ENCODE assay signal across 16 cellular contexts in genomic region chr6:156282087-156282486, GRCh38.
A peak's percentile ranks its signal among the peaks of the same experiment; 100 is the strongest.
DNase-seq lines count a peak whose midpoint lies in the region; ATAC-seq, FAIRE-seq and TF ChIP-seq lines count a peak whose summit lies in the region.
"Had no signal": no experiment of that assay in that cellular context is flagged by ENCODE, and none has a peak within 500 bp of the region (broad histone marks: within the 10 kb centered on the region; RNA-seq: fewer than 3 reads in every experiment).

No MANE protein-coding gene starts in this region.

- no peak for TF ChIP-seq POLR2A in K562 (conservative IDR thresholded peaks at IDR 0.05)

- H2AFZ ChIP-seq in OCI-LY7 (ENCODE audit: low read length) (no peak overlapping the region), K562 (ENCODE audit: low read depth, low read length) (no peak overlapping the region)

- H3K27me3 ChIP-seq in BLaER1 (no peaks in the 10 kb centered on the region), K562 (ENCODE audit: control insufficient read depth in 2 of 2, insufficient read depth in 2 of 2, low read length in 2 of 2) (no peaks in the 10 kb centered on the region), colonic mucosa (no peaks in the 10 kb centered on the region)
- H3K27me3 ChIP-seq: BE2C had no signal

- H3K79me2 ChIP-seq in OCI-LY7 (ENCODE audit: insufficient read depth, low read depth, low read length) (no peaks in the 10 kb centered on the region), K562 (ENCODE audit: control insufficient read depth, insufficient read depth, low read length) (no peaks in the 10 kb centered on the region)

- BruUV-seq in OCI-LY7 (replicated peaks; lab: Mats Ljungman, UMichigan) (no TSS peak), K562 (replicated peaks; lab: Mats Ljungman, UMichigan) (no TSS peak)

- H3K4me2 ChIP-seq in BLaER1 (peak overlapping the region; percentile 90), OCI-LY7 (ENCODE audit: low read length) (peak overlapping the region; percentile 80), K562 (ENCODE audit: insufficient read depth, low read length) (no peak overlapping the region)
- H3K4me2 ChIP-seq: KMS-11 had no signal

- 0% methylated on average over 1 of the region's 1 CpG for WGBS in K562 (ENCODE audit: insufficient coverage, low coverage, missing lambda C conversion rate)

- no peaks in the 10 kb centered on the region for H4K20me1 ChIP-seq in BLaER1
- H4K20me1 ChIP-seq in OCI-LY7 (ENCODE audit: insufficient read depth, low read length), result no peaks in the 10 kb centered on the region
- no peaks in the 10 kb centered on the region for H4K20me1 ChIP-seq in K562 (replicated peaks; ENCODE audit: control insufficient read depth, insufficient read depth, low read length)

- no peak for FAIRE-seq in K562 (lab: Jason Lieb, UNC)
- FAIRE-seq: D721Med, G401.6, GM12891 had no signal

- H3K27ac ChIP-seq in BLaER1 (0 out of 2 replicates have a peak overlapping the region, but pooled peaks have one; percentile 10), OCI-LY7 (ENCODE audit: low read depth, low read length, poor library complexity, severe bottlenecking) (peak overlapping the region; percentile 96), K562 (ENCODE audit: extremely low read depth, low read depth, low read length) (no peak overlapping the region), colonic mucosa (no peak overlapping the region)
- H3K27ac ChIP-seq: C4-2B, KMS-11 had no signal

- no peak overlapping the region for H3K27ac Mint-ChIP-seq in stimulated activated naive B cell treated with anti-CD40 and anti-IgM and Interleukin-4, amounts not matched to agents 10 μg/mL and 1 μg/mL and 100 μg/mL, for 72 hours
- H3K27ac Mint-ChIP-seq: CD4-positive, alpha-beta T cell had no signal

- in situ Hi-C loops in K562 (cut with MboI), result no loop called here

- H3K4me3 ChIP-seq in BLaER1, result no peak overlapping the region
- H3K4me3 ChIP-seq in OCI-LY7 (ENCODE audit: low read depth, low read length, poor library complexity, severe bottlenecking), result no peak overlapping the region
- no peak overlapping the region for H3K4me3 ChIP-seq in K562
- H3K4me3 ChIP-seq in colonic mucosa, result no peak overlapping the region
- H3K4me3 ChIP-seq: HAP-1 had no signal

- no peak overlapping the region for H3K4me3 Mint-ChIP-seq in stimulated activated naive B cell treated with anti-CD40 and anti-IgM and Interleukin-4, amounts not matched to agents 10 μg/mL and 1 μg/mL and 100 μg/mL, for 72 hours
- H3K4me3 Mint-ChIP-seq: CD4-positive, alpha-beta T cell had no signal

- no peaks in the 10 kb centered on the region for H3K9me2 ChIP-seq in OCI-LY7 (ENCODE audit: insufficient read depth, low read length)

- H3K9me1 ChIP-seq in K562 (ENCODE audit: control insufficient read depth, insufficient read depth, low read length), result no peaks in the 10 kb centered on the region

- POLR2A ChIA-PET in OCI-LY7 (lab: Charles Lee), result interaction anchor here (0.6 kb wide), 1 partner anchor 72 kb away, joined by 4 read pairs; no protein-coding TSS in a partner anchor
- POLR2A ChIA-PET in K562 (lab: Yijun Ruan, JAX), result no interaction called here

- no peak for TF ChIP-seq RAD21 in K562 (CRISPR knock-in tag; conservative IDR thresholded peaks at IDR 0.05 in 1 of 2, IDR thresholded peaks at IDR 0.05 in 1 of 2)

- peaks cover 6 to 14% of the 10 kb centered on the region in 2 donors for H3K36me3 Mint-ChIP-seq in stimulated activated naive B cell treated with anti-CD40 and anti-IgM and Interleukin-4, amounts not matched to agents 10 μg/mL and 1 μg/mL and 100 μg/mL, for 72 hours

- H3K36me3 ChIP-seq in BLaER1 (peaks cover 10% of the 10 kb centered on the region; the same call in 1 of the 2 replicates), OCI-LY7 (ENCODE audit: insufficient read depth, low read length) (peaks cover 54% of the 10 kb centered on the region), K562 (ENCODE audit: control insufficient read depth, insufficient read depth, low read length) (no peaks in the 10 kb centered on the region), colonic mucosa (no peaks in the 10 kb centered on the region)
- H3K36me3 ChIP-seq: BE2C, HAP-1 had no signal

- H3K4me1 Mint-ChIP-seq in stimulated activated naive B cell treated with anti-CD40 and anti-IgM and Interleukin-4, amounts not matched to agents 10 μg/mL and 1 μg/mL and 100 μg/mL, for 72 hours, result peaks cover 34 to 45% of the 10 kb centered on the region in 2 donors

- H3K27me3 Mint-ChIP-seq in stimulated activated naive B cell treated with anti-CD40 and anti-IgM and Interleukin-4, amounts not matched to agents 10 μg/mL and 1 μg/mL and 100 μg/mL, for 72 hours, result peaks cover 0 to 5% of the 10 kb centered on the region in 2 donors
- H3K27me3 Mint-ChIP-seq: CD4-positive, alpha-beta T cell had no signal

- no peak for TF ChIP-seq EP300 in K562 (IDR thresholded peaks at IDR 0.05; ENCODE audit: low read length)

- TF ChIP-seq CTCF in OCI-LY7 (conservative IDR thresholded peaks at IDR 0.05; ENCODE audit: low read length), result no peak
- TF ChIP-seq CTCF in K562 (IDR thresholded peaks at IDR 0.05 in 2 of 3, conservative IDR thresholded peaks at IDR 0.05 in 1 of 3; ENCODE audit: insufficient read depth in 2 of 3, low read depth in 1 of 3, low read length in 3 of 3), result no peak
- no peak for TF ChIP-seq CTCF in colonic mucosa (IDR thresholded peaks at IDR 0.05)

- DNase-seq in OCI-LY7 (ENCODE audit: low spot score), result no peak
- DNase-seq in K562 (ENCODE audit: extremely low read depth in 1 of 4, low spot score in 3 of 4), result no peak
- DNase-seq in colonic mucosa, result no peak
- no peak for DNase-seq in stimulated activated naive B cell treated with anti-CD40 and anti-IgM and Interleukin-4, amounts not matched to agents 10 μg/mL and 1 μg/mL and 100 μg/mL, for 72 hours
- no peak for DNase-seq in stimulated activated CD4-positive, alpha-beta T cell treated with anti-CD3 and anti-CD28 coated beads, Interleukin-4, amount 100 ng/mL, for 4 hours
- DNase-seq: ACHN; BE2C; Caco-2; CD4-positive, alpha-beta T cell had no signal

- H3K9ac ChIP-seq in BLaER1 (no peak overlapping the region), K562 (ENCODE audit: insufficient read depth in 1 of 2, low read depth in 2 of 2, low read length in 2 of 2) (no peak overlapping the region), colonic mucosa (ENCODE audit: low read depth in 2 of 2, low read length in 2 of 2) (no peak overlapping the region)
- H3K9ac ChIP-seq: KMS-11 had no signal

- H3K9me3 Mint-ChIP-seq in stimulated activated naive B cell treated with anti-CD40 and anti-IgM and Interleukin-4, amounts not matched to agents 10 μg/mL and 1 μg/mL and 100 μg/mL, for 72 hours, result peaks cover 10 to 17% of the 10 kb centered on the region in 2 donors

- no peak for ATAC-seq in K562
- ATAC-seq in stimulated activated naive B cell treated with anti-CD40 and anti-IgM and Interleukin-4, amounts not matched to agents 10 μg/mL and 1 μg/mL and 100 μg/mL, for 72 hours (replicated peaks), result no peak

- H3K4me1 ChIP-seq in BLaER1, result peaks cover 57% of the 10 kb centered on the region
- peaks cover 66% of the 10 kb centered on the region for H3K4me1 ChIP-seq in OCI-LY7 (ENCODE audit: insufficient read depth, low read length, poor library complexity, severe bottlenecking)
- no peaks in the 10 kb centered on the region for H3K4me1 ChIP-seq in K562 (replicated peaks in 1 of 2; ENCODE audit: control insufficient read depth in 2 of 2, insufficient read depth in 2 of 2, low read length in 2 of 2)
- no peaks in the 10 kb centered on the region for H3K4me1 ChIP-seq in colonic mucosa
- H3K4me1 ChIP-seq: Caco-2 had no signal

- intact Hi-C loops in OCI-LY7 (cut with micrococcal nuclease; ENCODE audit: unreplicated experiment) (loop anchor here (5.0 kb wide), 2 partner anchors 280 to 495 kb away; partner anchors contain the start of gene ARID1B), K562 (cut with micrococcal nuclease) (no loop called here), colonic mucosa (cut with DNase I) (no loop called here)

- peaks cover 40% of the 10 kb centered on the region for H3K9me3 ChIP-seq in BLaER1
- H3K9me3 ChIP-seq in OCI-LY7 (ENCODE audit: low read length), result peaks cover 25% of the 10 kb centered on the region
- no peaks in the 10 kb centered on the region for H3K9me3 ChIP-seq in K562 (replicated peaks; ENCODE audit: control insufficient read depth, insufficient read depth, low read depth, low read length)
- no peaks in the 10 kb centered on the region for H3K9me3 ChIP-seq in colonic mucosa
- H3K9me3 ChIP-seq: BE2C, Caco-2, HAP-1 had no signal

- CTCF ChIA-PET in OCI-LY7 (lab: Charles Lee; ENCODE audit: unreplicated experiment) (no interaction called here), K562 (lab: Yijun Ruan, JAX; ENCODE audit: low intra/inter-chr PET ratio) (interaction anchor here (0.6 kb wide), 1 partner anchor 34 kb away, joined by 4 read pairs; no protein-coding TSS in a partner anchor)

TF ChIP-seq in K562, 482 proteins besides CTCF, POLR2A, EP300 and RAD21 (continues in another document):
- TF ChIP-seq TEAD1 (CRISPR knock-in tag; IDR thresholded peaks at IDR 0.05) (no peak), KDM1A (IDR thresholded peaks at IDR 0.05) (no peak), MAFG (tag; conservative IDR thresholded peaks at IDR 0.05) (peak; percentile 30; the same call in 1 of the 2 replicates), ZNF3 (CRISPR knock-in tag; IDR thresholded peaks at IDR 0.05) (no peak), MAFK (IDR thresholded peaks at IDR 0.05; ENCODE audit: low read length) (peak; percentile 24; the same call in 1 of the 2 replicates), ZNF282 (CRISPR knock-in tag; IDR thresholded peaks at IDR 0.05) (no peak), TAF1 (IDR thresholded peaks at IDR 0.05; ENCODE audit: control insufficient read depth, extremely low read depth, insufficient read depth, low read length, severe bottlenecking) (no peak), RBM39 (optimal IDR thresholded peaks at IDR 0.05; ENCODE audit: low read depth, low read length) (no peak), PML (IDR thresholded peaks at IDR 0.05; ENCODE audit: low read length) (no peak), E2F6 (IDR thresholded peaks at IDR 0.05; ENCODE audit: borderline replicate concordance in 1 of 2, extremely low read depth in 1 of 2, insufficient read depth in 1 of 2, insufficient read length in 1 of 2, low read depth in 1 of 2, low read length in 1 of 2, poor library complexity in 1 of 2, severe bottlenecking in 1 of 2) (no peak), SUPT5H (IDR thresholded peaks at IDR 0.05) (no peak)

Comparison
In these comparisons a context has a peak if more than half of its experiments do, and no peak if none do; other contexts are left out.
1. H3K27ac ChIP-seq: peak in BLaER1 (single experiment) and OCI-LY7 (single experiment); none in K562 (single experiment) and colonic mucosa (single experiment).